ENCODE assay signal across 8 cellular contexts in genomic region chr17:67717192-67717623, GRCh38. TPM values are rescaled to one million over a fixed set of nuclear protein-coding genes. Genes with fewer than 3 reads are reported as not detected.
DNase-seq lines count a peak whose midpoint lies in the region; ATAC-seq, FAIRE-seq and TF ChIP-seq lines count a peak whose summit lies in the region.

No MANE protein-coding gene starts in this region.

- dilution Hi-C loops in keratinocyte (cut with MboI; ENCODE audit: extremely low pct_ligation_motif_present, low sequenced_read_pairs) = no loop called here

- no peak for ATAC-seq in activated naive CD4-positive, alpha-beta T cell treated with anti-CD3 and anti-CD28 coated beads, Interleukin-2, amount 50 U/mL, for 72 hours
- ATAC-seq in HG02938 (IDR thresholded peaks at IDR 0.05; ENCODE audit: unreplicated experiment) = no peak

- peaks cover 43% of the 10 kb centered on the region for H3K36me3 Mint-ChIP-seq in activated T-cell treated with anti-CD3 and anti-CD28 coated beads, Interleukin-2, amount 50 U/mL, for 24 hours (ENCODE audit: low read depth)
- H3K36me3 Mint-ChIP-seq in activated naive CD4-positive, alpha-beta T cell treated with anti-CD3 and anti-CD28 coated beads, Interleukin-2, amount 50 U/mL, for 72 hours = peaks cover 16 to 20% of the 10 kb centered on the region in 2 donors

- H3K27me3 ChIP-seq in keratinocyte (ENCODE audit: control insufficient read depth, extremely low read depth, insufficient read depth, low read length) = no peaks in the 10 kb centered on the region
- no peaks in the 10 kb centered on the region for H3K27me3 ChIP-seq in suprapubic skin

- H4K20me1 ChIP-seq in keratinocyte (ENCODE audit: control insufficient read depth, extremely low read depth, insufficient read depth, low read length) = no peaks in the 10 kb centered on the region

- no peaks in the 10 kb centered on the region for H3K9me1 ChIP-seq in keratinocyte (ENCODE audit: control insufficient read depth, extremely low read depth, insufficient read depth, low read length)

- H2AFZ ChIP-seq in keratinocyte (ENCODE audit: control insufficient read depth, low read length) = peak overlapping the region; percentile 82

- H3K4me1 ChIP-seq in keratinocyte (ENCODE audit: control insufficient read depth, extremely low read depth, insufficient read depth, low read length) (peaks cover 9% of the 10 kb centered on the region), suprapubic skin (peaks cover 23% of the 10 kb centered on the region)

- H3K79me2 ChIP-seq in keratinocyte (ENCODE audit: control insufficient read depth, insufficient read depth, low read length) = peaks cover 28% of the 10 kb centered on the region

- peaks cover 2% of the 10 kb centered on the region for H3K27me3 Mint-ChIP-seq in activated T-cell treated with anti-CD3 and anti-CD28 coated beads, Interleukin-2, amount 50 U/mL, for 24 hours

- H3K9me3 Mint-ChIP-seq in activated T-cell treated with anti-CD3 and anti-CD28 coated beads, Interleukin-2, amount 50 U/mL, for 24 hours = no peaks in the 10 kb centered on the region
- no peaks in the 10 kb centered on the region for H3K9me3 Mint-ChIP-seq in activated naive CD4-positive, alpha-beta T cell treated with anti-CD3 and anti-CD28 coated beads, Interleukin-2, amount 50 U/mL, for 72 hours

- H3K27ac ChIP-seq in keratinocyte (ENCODE audit: control insufficient read depth, insufficient read depth, low read length) = peak overlapping the region; percentile 83
- peak overlapping the region; percentile 98 for H3K27ac ChIP-seq in suprapubic skin

- H3K9ac ChIP-seq in keratinocyte (ENCODE audit: control insufficient read depth, extremely low read depth, insufficient read depth, low read length) = peak overlapping the region; percentile 96

- H3K4me1 Mint-ChIP-seq in activated T-cell treated with anti-CD3 and anti-CD28 coated beads, Interleukin-2, amount 50 U/mL, for 24 hours (ENCODE audit: low read depth) = peaks cover 28% of the 10 kb centered on the region

- H3K36me3 ChIP-seq in keratinocyte (ENCODE audit: control insufficient read depth in 2 of 2, extremely low read depth in 1 of 2, insufficient read depth in 2 of 2, low read length in 2 of 2) = peaks cover 9 to 17% of the 10 kb centered on the region in 2 experiments
- H3K36me3 ChIP-seq in suprapubic skin = peaks cover 19% of the 10 kb centered on the region

- DNase-seq in activated T-cell treated with anti-CD3 and anti-CD28 coated beads, Interleukin-2, amount 50 U/mL, for 24 hours = no peak
- DNase-seq in activated T-cell treated with anti-CD3 and anti-CD28 coated beads, Interleukin-2, amount 50 U/mL, for 1 hour = no peak
- DNase-seq in activated naive CD4-positive, alpha-beta T cell treated with anti-CD3 and anti-CD28 coated beads, Interleukin-2, amount 50 U/mL, for 72 hours (ENCODE audit: low spot score in 2 of 2) = no peak
- DNase-seq in keratinocyte (ENCODE audit: low read depth, low spot score) = no peak
- DNase-seq in suprapubic skin (ENCODE audit: low spot score in 2 of 2) = no peak
- no peak for DNase-seq in NCI-H2029 treated with DMSO at 0.1 percent for 48 hours (lab: John Stamatoyannopoulos, UW)
- no peak for DNase-seq in NCI-H128 (lab: John Stamatoyannopoulos, UW; ENCODE audit: unreplicated experiment)

- no peaks in the 10 kb centered on the region for H3K9me3 ChIP-seq in keratinocyte (ENCODE audit: control insufficient read depth, low read depth, low read length)
- no peaks in the 10 kb centered on the region for H3K9me3 ChIP-seq in suprapubic skin

- H3K4me3 ChIP-seq in keratinocyte (ENCODE audit: control insufficient read depth in 2 of 3, extremely low read depth in 1 of 3, insufficient read depth in 2 of 3, low read depth in 1 of 3, low read length in 3 of 3) (peak overlapping the region; percentile 64 to 90 (median 87)), suprapubic skin (peak overlapping the region; percentile 98)

- TF ChIP-seq POLR2A in suprapubic skin (IDR thresholded peaks at IDR 0.05) = no peak

- no peak for TF ChIP-seq EP300 in suprapubic skin (IDR thresholded peaks at IDR 0.05)

- H3K4me2 ChIP-seq in keratinocyte (ENCODE audit: control insufficient read depth, extremely low read depth, insufficient read depth, low read depth, low read length) = peak overlapping the region; percentile 85

- peak overlapping the region; percentile 96 for H3K4me3 Mint-ChIP-seq in activated T-cell treated with anti-CD3 and anti-CD28 coated beads, Interleukin-2, amount 50 U/mL, for 24 hours

- WGBS in suprapubic skin = 1% methylated on average over 5 of the region's 5 CpGs

- TF ChIP-seq CTCF in keratinocyte (optimal IDR thresholded peaks at IDR 0.05 in 1 of 3, IDR thresholded peaks at IDR 0.05 in 1 of 3, conservative IDR thresholded peaks at IDR 0.05 in 1 of 3; ENCODE audit: extremely low read depth in 1 of 3, insufficient read depth in 2 of 3, low read length in 3 of 3) (no peak), suprapubic skin (IDR thresholded peaks at IDR 0.05) (no peak)

- no peak for FAIRE-seq in keratinocyte (lab: Jason Lieb, UNC)

- peak overlapping the region; percentile 100 for H3K27ac Mint-ChIP-seq in activated T-cell treated with anti-CD3 and anti-CD28 coated beads, Interleukin-2, amount 50 U/mL, for 24 hours
- H3K27ac Mint-ChIP-seq in activated naive CD4-positive, alpha-beta T cell treated with anti-CD3 and anti-CD28 coated beads, Interleukin-2, amount 50 U/mL, for 72 hours = peak overlapping the region; percentile 99

RNA-seq across cellular contexts. Expression of gene NOL11, which starts 0.5 kb away (rescaled TPM):
- total RNA-seq in activated naive CD4-positive, alpha-beta T cell treated with anti-CD3 and anti-CD28 coated beads, Interleukin-2, amount 50 U/mL, for 72 hours = 10 to 100 TPM; 66.0 to 67.7 TPM
- polyA plus RNA-seq in keratinocyte = 40.3 to 63.0 TPM (median 46.7 TPM) in 3 replicates
- polyA plus RNA-seq in keratinocyte (2011; ENCODE audit: low read depth) = 135 TPM
- 20.0 and 42.1 TPM in 2 replicates for polyA plus RNA-seq in keratinocyte (2011; cell fraction: cytosol; rRNA removed)
- 39.1 and 52.3 TPM in 2 replicates for polyA plus RNA-seq in keratinocyte (2011; cell fraction: nucleus; rRNA removed)
- polyA plus RNA-seq in keratinocyte (2012; ENCODE audit: low replicate concordance) = 29.8 and 48.5 TPM in 2 replicates
- polyA minus RNA-seq in keratinocyte = 10.8 to 43.2 TPM (median 27.0 TPM) in 3 replicates
- polyA minus RNA-seq in keratinocyte (2011; cell fraction: cytosol; rRNA and poly(A)+ RNA removed) = 33.6 TPM
- 28.2 and 40.2 TPM in 2 replicates for polyA minus RNA-seq in keratinocyte (2011; cell fraction: nucleus; rRNA and poly(A)+ RNA removed)
- total RNA-seq in suprapubic skin = 10 to 100 TPM; 25.0 to 43.6 (median 29.6) TPM
